ENCODE assay signal across 13 cellular contexts in genomic region chrX:133645977-133646750, GRCh38.
DNase-seq lines count a peak whose midpoint lies in the region; ATAC-seq and TF ChIP-seq lines count a peak whose summit lies in the region.
"Had no signal": no experiment of that assay in that cellular context is flagged by ENCODE, and none has a peak within 500 bp of the region (broad histone marks: within the 10 kb centered on the region; RNA-seq: fewer than 3 reads in every experiment).

No MANE protein-coding gene starts in this region.

- H4K20me1 ChIP-seq in smooth muscle cell (ENCODE audit: low read depth) = no peaks in the 10 kb centered on the region

- H3K36me3 ChIP-seq in MG63 = no peaks in the 10 kb centered on the region
- H3K36me3 ChIP-seq in body of pancreas (replicated peaks in 1 of 2; ENCODE audit: insufficient read depth in 1 of 2, low read depth in 2 of 2) = no peaks in the 10 kb centered on the region
- H3K36me3 ChIP-seq in smooth muscle cell (ENCODE audit: low read depth) = no peaks in the 10 kb centered on the region
- no peaks in the 10 kb centered on the region for H3K36me3 ChIP-seq in vagina

- H3K27me3 ChIP-seq in MG63 = no peaks in the 10 kb centered on the region
- no peaks in the 10 kb centered on the region for H3K27me3 ChIP-seq in body of pancreas
- H3K27me3 ChIP-seq in right cardiac atrium (ENCODE audit: control insufficient read depth, insufficient read depth) = no peaks in the 10 kb centered on the region
- H3K27me3 ChIP-seq in smooth muscle cell (ENCODE audit: low read depth) = no peaks in the 10 kb centered on the region
- no peaks in the 10 kb centered on the region for H3K27me3 ChIP-seq in vagina

- TF ChIP-seq POLR2A in body of pancreas (IDR thresholded peaks at IDR 0.05) = no peak
- no peak for TF ChIP-seq POLR2A in vagina (IDR thresholded peaks at IDR 0.05)

- no peak overlapping the region for H2AFZ ChIP-seq in smooth muscle cell (ENCODE audit: low read depth)

- TF ChIP-seq CTCF in body of pancreas (IDR thresholded peaks at IDR 0.05) (no peak), smooth muscle cell (IDR thresholded peaks at IDR 0.05; ENCODE audit: borderline replicate concordance, insufficient read depth, poor library complexity, severe bottlenecking) (no peak), vagina (IDR thresholded peaks at IDR 0.05) (no peak)

- no peak overlapping the region for H3K9ac ChIP-seq in smooth muscle cell (ENCODE audit: low read depth)

- no peaks in the 10 kb centered on the region for H3K79me2 ChIP-seq in smooth muscle cell (ENCODE audit: low read depth)

- no peak overlapping the region for H3K4me2 ChIP-seq in smooth muscle cell

- WGBS in body of pancreas, 2 donors = 21 to 29% methylated on average over 5 of the region's 5 CpGs
- 60% methylated on average over 5 of the region's 5 CpGs for WGBS in right cardiac atrium
- 66% methylated on average over 5 of the region's 5 CpGs for WGBS in smooth muscle cell (ENCODE audit: low lambda C conversion rate)

- intact Hi-C loops in body of pancreas (cut with DNase I) = no loop called here
- intact Hi-C loops in right cardiac atrium (cut with DNase I) = no loop called here
- intact Hi-C loops in vagina (cut with DNase I) = no loop called here

- H3K27ac ChIP-seq in body of pancreas (peak overlapping the region; percentile 16 to 73 (median 43)), right cardiac atrium (ENCODE audit: low read length) (no peak overlapping the region), smooth muscle cell (ENCODE audit: low read depth) (peak overlapping the region; percentile 48), vagina (no peak overlapping the region)

- H3K4me1 ChIP-seq in body of pancreas = no peaks in the 10 kb centered on the region
- H3K4me1 ChIP-seq in right cardiac atrium (ENCODE audit: control insufficient read depth, insufficient read depth, low read length) = no peaks in the 10 kb centered on the region
- peaks cover 4% of the 10 kb centered on the region for H3K4me1 ChIP-seq in smooth muscle cell (ENCODE audit: low read depth)
- no peaks in the 10 kb centered on the region for H3K4me1 ChIP-seq in vagina

- no peaks in the 10 kb centered on the region for H3F3A ChIP-seq in smooth muscle cell (ENCODE audit: low read depth)

- H3K4me3 ChIP-seq in MG63 (no peak overlapping the region), body of pancreas (no peak overlapping the region), right cardiac atrium (ENCODE audit: low read length) (no peak overlapping the region), smooth muscle cell (no peak overlapping the region), vagina (no peak overlapping the region)

- no peaks in the 10 kb centered on the region for H3K9me3 ChIP-seq in MG63
- H3K9me3 ChIP-seq in body of pancreas = no peaks in the 10 kb centered on the region
- H3K9me3 ChIP-seq in right cardiac atrium (ENCODE audit: control insufficient read depth, low read length) = no peaks in the 10 kb centered on the region
- H3K9me3 ChIP-seq in smooth muscle cell (replicated peaks; ENCODE audit: low read depth) = no peaks in the 10 kb centered on the region
- H3K9me3 ChIP-seq in vagina = no peaks in the 10 kb centered on the region

- DNase-seq in MG63 (peak; percentile 57), body of pancreas (peak in 2 of 4 donors; percentile 43 to 48), right cardiac atrium (peak in 1 of 3 donors; percentile 13), smooth muscle cell (lab: John Stamatoyannopoulos, UW; ENCODE audit: unreplicated experiment) (no peak), hepatic stellate cell (ENCODE audit: low spot score) (no peak), RPMI8226 (no peak), vagina (ENCODE audit: extremely low spot score in 2 of 2) (no peak)
- DNase-seq: activated naive CD4-positive, alpha-beta T cell treated with anti-CD3 and anti-CD28 coated beads for 36 hours; COR-L47; effector memory CD8-positive, alpha-beta T cell; GOT3; NCI-H2081 had no signal

- ATAC-seq in body of pancreas = peak; percentile 90
- ATAC-seq in right cardiac atrium = peak; percentile 84 to 89
- no peak for ATAC-seq in GM18873 (IDR thresholded peaks at IDR 0.05; ENCODE audit: low FRiP score, unreplicated experiment)
- ATAC-seq: effector memory CD8-positive, alpha-beta T cell had no signal

Comparison
In these comparisons a context has a peak if more than half of its experiments do, and no peak if none do; other contexts are left out.
1. H3K27ac ChIP-seq: peak in body of pancreas (4 of 4) and smooth muscle cell (single experiment); none in right cardiac atrium (single experiment) and vagina (single experiment).